ENCODE assay signal across 3 cellular contexts in the genomic region with DNA sequence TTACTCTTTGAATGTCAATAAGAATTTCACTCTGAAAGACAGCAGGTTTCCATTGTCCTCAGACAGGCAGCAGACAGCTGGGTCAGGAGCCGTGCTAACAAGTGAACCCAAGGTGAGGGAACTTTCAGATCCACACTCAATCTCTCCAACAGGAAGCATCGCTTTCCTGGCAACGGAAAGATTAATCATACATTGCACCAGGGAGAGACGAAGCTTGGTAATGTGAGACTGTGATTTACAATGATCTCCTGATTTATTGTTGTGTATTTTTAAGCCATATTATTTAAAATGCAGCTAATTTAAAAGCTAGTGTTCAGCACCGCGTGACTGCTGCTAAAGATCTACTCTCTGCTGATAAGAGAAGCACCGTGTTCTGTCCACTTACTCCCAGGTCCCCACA.
TF ChIP-seq lines count a peak whose summit lies in the region.

No MANE protein-coding gene starts in this region.

TF ChIP-seq in A549, 52 proteins besides CTCF, POLR2A, EP300 and RAD21:
- TF ChIP-seq MAFK (IDR thresholded peaks at IDR 0.05; ENCODE audit: partially characterized antibody) (no peak), HOXB13 (CRISPR knock-in tag; IDR thresholded peaks at IDR 0.05; ENCODE audit: low read depth) (no peak), CHD4 (IDR thresholded peaks at IDR 0.05; ENCODE audit: borderline replicate concordance) (no peak), MYC (IDR thresholded peaks at IDR 0.05; ENCODE audit: borderline replicate concordance, low read length) (no peak), FOSB (CRISPR knock-in tag; IDR thresholded peaks at IDR 0.05) (no peak), ZC3H11A (IDR thresholded peaks at IDR 0.05) (no peak), NR3C1 (IDR thresholded peaks at IDR 0.05) (no peak), GATA3 (IDR thresholded peaks at IDR 0.05; ENCODE audit: borderline replicate concordance) (no peak), FOSL2 (IDR thresholded peaks at IDR 0.05) (no peak), FOSL2 (CRISPR knock-in tag; IDR thresholded peaks at IDR 0.05) (no peak), USF2 (IDR thresholded peaks at IDR 0.05) (no peak), PHF8 (IDR thresholded peaks at IDR 0.05; ENCODE audit: borderline replicate concordance, low read depth) (no peak), ESRRA (IDR thresholded peaks at IDR 0.05; ENCODE audit: borderline replicate concordance, low read length) (no peak), E2F6 (IDR thresholded peaks at IDR 0.05; ENCODE audit: borderline replicate concordance, low read depth) (no peak), HDAC2 (IDR thresholded peaks at IDR 0.05) (no peak)
- TF ChIP-seq, protein P1, sequence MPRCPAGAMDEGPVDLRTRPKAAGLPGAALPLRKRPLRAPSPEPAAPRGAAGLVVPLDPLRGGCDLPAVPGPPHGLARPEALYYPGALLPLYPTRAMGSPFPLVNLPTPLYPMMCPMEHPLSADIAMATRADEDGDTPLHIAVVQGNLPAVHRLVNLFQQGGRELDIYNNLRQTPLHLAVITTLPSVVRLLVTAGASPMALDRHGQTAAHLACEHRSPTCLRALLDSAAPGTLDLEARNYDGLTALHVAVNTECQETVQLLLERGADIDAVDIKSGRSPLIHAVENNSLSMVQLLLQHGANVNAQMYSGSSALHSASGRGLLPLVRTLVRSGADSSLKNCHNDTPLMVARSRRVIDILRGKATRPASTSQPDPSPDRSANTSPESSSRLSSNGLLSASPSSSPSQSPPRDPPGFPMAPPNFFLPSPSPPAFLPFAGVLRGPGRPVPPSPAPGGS (IDR thresholded peaks at IDR 0.05), result no peak

TF ChIP-seq in IMR-90, 13 proteins besides CTCF, POLR2A, EP300 and RAD21:
- TF ChIP-seq RCOR1 (IDR thresholded peaks at IDR 0.05; ENCODE audit: insufficient replicate concordance, low read length), result no peak
- TF ChIP-seq RFX5 (IDR thresholded peaks at IDR 0.05; ENCODE audit: low read depth, low read length), result no peak
- no peak for TF ChIP-seq SMC3 (IDR thresholded peaks at IDR 0.05; ENCODE audit: low read depth, low read length)
- no peak for TF ChIP-seq CHD1 (IDR thresholded peaks at IDR 0.05; ENCODE audit: low read depth, low read length)
- TF ChIP-seq NFE2L2 (IDR thresholded peaks at IDR 0.05; ENCODE audit: low read depth, low read length), result no peak
- no peak for TF ChIP-seq MXI1 (IDR thresholded peaks at IDR 0.05; ENCODE audit: borderline replicate concordance, low read depth, low read length)
- TF ChIP-seq CEBPB (IDR thresholded peaks at IDR 0.05; ENCODE audit: low read depth, low read length), result no peak
- TF ChIP-seq MAFK (IDR thresholded peaks at IDR 0.05; ENCODE audit: low read depth, low read length), result no peak
- TF ChIP-seq BHLHE40 (IDR thresholded peaks at IDR 0.05; ENCODE audit: low read depth, low read length), result no peak
- no peak for TF ChIP-seq ELK1 (IDR thresholded peaks at IDR 0.05; ENCODE audit: borderline replicate concordance, low read depth, low read length)
- TF ChIP-seq FOS (IDR thresholded peaks at IDR 0.05; ENCODE audit: low read depth, low read length), result no peak
- no peak for TF ChIP-seq MAZ (IDR thresholded peaks at IDR 0.05; ENCODE audit: borderline replicate concordance, low read depth, low read length)
- TF ChIP-seq USF2 (IDR thresholded peaks at IDR 0.05; ENCODE audit: low read depth, low read length), result no peak

TF ChIP-seq in GM12891, 5 proteins besides CTCF, POLR2A, EP300 and RAD21:
- no peak for TF ChIP-seq TAF1 (IDR thresholded peaks at IDR 0.05; ENCODE audit: low read depth, low read length)
